23 cellular contexts compared by ENCODE assay signal in the genomic region with DNA sequence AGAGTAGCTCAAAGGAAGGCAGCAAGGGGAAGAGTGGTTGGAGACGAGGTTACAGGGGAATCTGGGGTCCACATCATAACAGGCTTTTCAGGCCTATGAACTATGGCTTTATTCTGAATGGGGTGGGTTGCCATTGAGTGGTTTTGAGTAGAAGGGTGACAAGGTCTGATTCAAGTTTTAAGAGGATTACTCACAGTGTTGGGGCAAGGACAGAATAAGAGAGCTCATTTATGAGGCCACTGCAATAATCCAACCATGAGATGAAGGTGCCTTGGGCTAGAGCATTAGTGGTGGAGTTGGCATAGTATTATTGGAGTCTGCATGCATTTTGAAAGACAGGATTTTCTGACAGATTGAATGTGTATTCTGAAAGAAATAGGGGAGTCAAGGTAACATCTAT.
"Had no signal": no experiment of that assay in that cellular context is flagged by ENCODE, and none has a peak within 500 bp of the region (broad histone marks: within the 10 kb centered on the region; RNA-seq: fewer than 3 reads in every experiment).

No MANE protein-coding gene starts in this region.

- H3K27me3 Mint-ChIP-seq: progenitor cell of endocrine pancreas; stimulated activated naive B cell treated with anti-CD40 and anti-IgM and Interleukin-4, amounts not matched to agents 10 μg/mL and 1 μg/mL and 100 μg/mL, for 72 hours; stimulated activated naive CD8-positive, alpha-beta T cell treated with anti-CD3 and anti-CD28 coated beads, Interleukin-15, Interleukin-2, amounts not matched to agents 100 ng/mL and 50 ng/mL, for 24 hours had no signal

- H3K4me1 Mint-ChIP-seq: nephron; stimulated activated effector memory CD8-positive, alpha-beta T cell treated with anti-CD3 and anti-CD28 coated beads, Interleukin-12 subunit alpha, Interleukin-12 subunit beta, amount 100 ng/mL, for 72 hours; stimulated activated naive B cell treated with anti-CD40 and anti-IgM and Interleukin-4, amounts not matched to agents 10 μg/mL and 1 μg/mL and 100 μg/mL, for 72 hours had no signal

- H3K36me3 Mint-ChIP-seq: neural progenitor cell; stimulated activated effector memory CD8-positive, alpha-beta T cell treated with anti-CD3 and anti-CD28 coated beads, Interleukin-12 subunit alpha, Interleukin-12 subunit beta, amount 100 ng/mL, for 72 hours; stimulated activated naive B cell treated with anti-CD40 and anti-IgM and Interleukin-4, amounts not matched to agents 10 μg/mL and 1 μg/mL and 100 μg/mL, for 72 hours had no signal

- DNase-seq: occipital lobe; ovary; posterior cingulate gyrus; psoas muscle; right cardiac atrium; right lobe of liver; sigmoid colon; small intestine; stimulated activated CD4-positive, alpha-beta T cell treated with anti-CD3 and anti-CD28 coated beads, Interleukin-15, amount 100 ng/mL, for 24 hours; stimulated activated CD4-positive, alpha-beta T cell treated with anti-CD3 and anti-CD28 coated beads, Interleukin-2, amount 100 ng/mL, for 24 hours; stimulated activated CD4-positive, alpha-beta T cell treated with anti-CD3 and anti-CD28 coated beads, Interleukin-2, amount 100 ng/mL, for 48 hours; stimulated activated CD4-positive, alpha-beta T cell treated with anti-CD3 and anti-CD28 coated beads, Interleukin-4, amount 100 ng/mL, for 24 hours; stimulated activated naive B cell treated with anti-CD40 and anti-IgM and Interleukin-4, amounts not matched to agents 10 μg/mL and 1 μg/mL and 100 μg/mL, for 72 hours; stimulated activated naive CD4-positive, alpha-beta T cell treated with Interleukin-2 at 50 U/mL for 16 hours; stomach; thyroid gland; trophoblast cell; upper lobe of left lung had no signal

- H3K27ac Mint-ChIP-seq: nephron; neural progenitor cell; progenitor cell of endocrine pancreas; stimulated activated effector memory CD8-positive, alpha-beta T cell treated with anti-CD3 and anti-CD28 coated beads, Interleukin-12 subunit alpha, Interleukin-12 subunit beta, amount 100 ng/mL, for 72 hours; stimulated activated naive B cell treated with anti-CD40 and anti-IgM and Interleukin-4, amounts not matched to agents 10 μg/mL and 1 μg/mL and 100 μg/mL, for 72 hours; stimulated activated naive CD8-positive, alpha-beta T cell treated with anti-CD3 and anti-CD28 coated beads, Interleukin-15, Interleukin-2, amounts not matched to agents 100 ng/mL and 50 ng/mL, for 24 hours had no signal

- H3K9me3 Mint-ChIP-seq: nephron; neural progenitor cell; stimulated activated effector memory CD8-positive, alpha-beta T cell treated with anti-CD3 and anti-CD28 coated beads, Interleukin-12 subunit alpha, Interleukin-12 subunit beta, amount 100 ng/mL, for 72 hours; stimulated activated naive B cell treated with anti-CD40 and anti-IgM and Interleukin-4, amounts not matched to agents 10 μg/mL and 1 μg/mL and 100 μg/mL, for 72 hours; stimulated activated naive CD8-positive, alpha-beta T cell treated with anti-CD3 and anti-CD28 coated beads, Interleukin-15, Interleukin-2, amounts not matched to agents 100 ng/mL and 50 ng/mL, for 24 hours had no signal

- H3K4me3 Mint-ChIP-seq: nephron; neural progenitor cell; stimulated activated effector memory CD8-positive, alpha-beta T cell treated with anti-CD3 and anti-CD28 coated beads, Interleukin-12 subunit alpha, Interleukin-12 subunit beta, amount 100 ng/mL, for 72 hours; stimulated activated naive B cell treated with anti-CD40 and anti-IgM and Interleukin-4, amounts not matched to agents 10 μg/mL and 1 μg/mL and 100 μg/mL, for 72 hours; stimulated activated naive CD8-positive, alpha-beta T cell treated with anti-CD3 and anti-CD28 coated beads, Interleukin-15, Interleukin-2, amounts not matched to agents 100 ng/mL and 50 ng/mL, for 24 hours had no signal
